In the genomic region with DNA sequence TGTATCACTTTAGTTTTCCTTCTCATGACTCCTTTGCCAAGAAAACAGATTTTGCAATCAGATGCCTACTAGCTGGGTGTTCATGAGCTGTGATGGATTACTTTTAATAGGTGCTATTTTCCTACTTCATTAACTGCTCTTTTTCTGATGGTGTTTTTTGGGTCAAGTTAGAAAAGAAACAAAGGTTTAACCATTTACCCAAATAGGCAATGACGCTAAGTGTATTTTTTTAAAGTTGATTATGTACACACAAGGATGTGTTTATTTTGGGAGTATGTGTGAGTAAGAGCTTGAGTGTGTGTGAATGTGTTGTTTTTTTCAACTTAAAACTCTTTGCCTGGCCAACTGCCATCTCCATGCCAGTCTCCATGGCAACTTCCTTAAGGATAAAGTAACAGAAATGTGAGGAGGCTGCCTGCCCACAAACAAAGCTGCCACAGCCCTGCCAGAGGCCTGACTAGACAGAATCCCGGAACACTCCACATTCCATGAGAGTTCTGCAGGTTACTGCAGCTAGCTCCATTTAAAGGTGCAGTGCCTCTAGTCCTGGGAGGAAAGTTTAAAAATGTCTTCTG, we compare ENCODE assay signal across 8 cellular contexts.
DNase-seq lines count a peak whose midpoint lies in the region; ATAC-seq, FAIRE-seq and TF ChIP-seq lines count a peak whose summit lies in the region.

No MANE protein-coding gene starts in this region.

- H3K27ac ChIP-seq in fibroblast of lung (ENCODE audit: insufficient read depth, low read length), result no peak overlapping the region

- no peak overlapping the region for H2AFZ ChIP-seq in fibroblast of lung (ENCODE audit: low read length)

- no peak overlapping the region for H3K4me3 ChIP-seq in HAP-1
- no peak overlapping the region for H3K4me3 ChIP-seq in fibroblast of lung (replicated peaks in 1 of 4; ENCODE audit: control extremely low read depth in 1 of 4, insufficient read depth in 1 of 4, low read depth in 3 of 4, low read length in 4 of 4)

- no peak overlapping the region for H3K4me2 ChIP-seq in fibroblast of lung (ENCODE audit: extremely low read depth, insufficient read depth, low read length)

- H3K79me2 ChIP-seq in fibroblast of lung (ENCODE audit: control insufficient read depth, insufficient read depth, low read length), result no peaks in the 10 kb centered on the region

- H4K20me1 ChIP-seq in fibroblast of lung (ENCODE audit: control insufficient read depth, extremely low read depth, insufficient read depth, low read length), result no peaks in the 10 kb centered on the region

- peak; percentile 58 for FAIRE-seq in RCC 7860 (lab: Jason Lieb, UNC)

- no peak for ATAC-seq in GM21367 (IDR thresholded peaks at IDR 0.05; ENCODE audit: unreplicated experiment)

- H3K27me3 ChIP-seq in HAP-1 (ENCODE audit: low read depth) (no peaks in the 10 kb centered on the region), fibroblast of lung (ENCODE audit: control insufficient read depth, insufficient read depth, low read length) (no peaks in the 10 kb centered on the region)

- peak; percentile 28 to 61 for DNase-seq in HAP-1 (ENCODE audit: low spot score in 2 of 2)
- peak; percentile 85 for DNase-seq in RCC 7860 (ENCODE audit: low spot score)
- DNase-seq in fibroblast of lung (ENCODE audit: low read depth in 2 of 2), result peak; percentile 99
- DNase-seq in nucleus accumbens (lab: John Stamatoyannopoulos, UW), result peak in 37 of 56 donors; percentile 2 to 66 (median 22)
- no peak for DNase-seq in GM13977 (ENCODE audit: low spot score)
- no peak for DNase-seq in GM10248 (ENCODE audit: extremely low spot score)
- DNase-seq in GF-D8 (lab: John Stamatoyannopoulos, UW), result no peak

- POLR2A ChIA-PET in GM10248 (lab: Yijun Ruan, JAX), result no interaction called here

- TF ChIP-seq CTCF in fibroblast of lung (conservative IDR thresholded peaks at IDR 0.05 in 1 of 2, IDR thresholded peaks at IDR 0.05 in 1 of 2; ENCODE audit: low read depth in 1 of 2, low read length in 2 of 2) (no peak), GM13977 (IDR thresholded peaks at IDR 0.05; ENCODE audit: extremely low read depth, insufficient read depth, missing control alignments) (no peak), GM10248 (IDR thresholded peaks at IDR 0.05; ENCODE audit: control extremely low read depth, extremely low read depth, low read depth, missing control alignments) (no peak)

- in situ Hi-C loops in HAP-1 (cut with MboI; ENCODE audit: low sequenced_read_pairs) (no loop called here), GM13977 (cut with MboI; ENCODE audit: low pct_unique_long_range_greater_than_20kb, low sequenced_read_pairs, unreplicated experiment) (no loop called here)

- H3K9ac ChIP-seq in fibroblast of lung (ENCODE audit: insufficient read depth, low read length), result no peak overlapping the region

- H3K4me1 ChIP-seq in HAP-1 (peaks cover 3% of the 10 kb centered on the region; the same call in 1 of the 2 replicates), fibroblast of lung (ENCODE audit: control insufficient read depth, extremely low read depth, insufficient read depth, low read length) (no peaks in the 10 kb centered on the region)

- no peaks in the 10 kb centered on the region; the same call in 1 of the 2 replicates for H3K9me3 ChIP-seq in HAP-1
- no peaks in the 10 kb centered on the region for H3K9me3 ChIP-seq in fibroblast of lung (ENCODE audit: control insufficient read depth, insufficient read depth, low read depth, low read length)

- no peaks in the 10 kb centered on the region for H3K36me3 ChIP-seq in HAP-1 (replicated peaks)
- H3K36me3 ChIP-seq in fibroblast of lung (ENCODE audit: control insufficient read depth, insufficient read depth, low read length), result no peaks in the 10 kb centered on the region

- CTCF ChIA-PET in GM10248 (lab: Yijun Ruan, JAX), result no interaction called here

Comparison
In these comparisons a context has a peak if more than half of its experiments do, and no peak if none do; other contexts are left out.
1. DNase-seq: peak in HAP-1 (2 of 2), RCC 7860 (single experiment), fibroblast of lung (2 of 2) and nucleus accumbens (37 of 56); none in GM13977 (single experiment), GM10248 (single experiment) and GF-D8 (single experiment).